10 cellular contexts compared by ENCODE assay signal in genomic region chr16:50251375-50252081, GRCh38. TPM values are rescaled to one million over a fixed set of nuclear protein-coding genes. Genes with fewer than 3 reads are reported as not detected.
DNase-seq lines count a peak whose midpoint lies in the region; ATAC-seq and TF ChIP-seq lines count a peak whose summit lies in the region.
"Had no signal": no experiment of that assay in that cellular context is flagged by ENCODE, and none has a peak within 500 bp of the region (broad histone marks: within the 10 kb centered on the region; RNA-seq: fewer than 3 reads in every experiment).

No MANE protein-coding gene starts in this region.

- WGBS in neuronal stem cell (ENCODE audit: extremely low coverage in 2 of 2, insufficient read length in 2 of 2, insufficient replicate concordance in 1 of 2), 2 donors = no CpG with 5 or more reads among the region's 15 CpGs

- H2BK120ac ChIP-seq in neuronal stem cell (ENCODE audit: low read depth, low read length) = no peak overlapping the region

- CTCF ChIA-PET in BJ (lab: Yijun Ruan, JAX) = interaction anchor here (1.1 to 1.7 kb wide), 5 partner anchors 8 to 226 kb away, joined by 3 to 4 read pairs (median 3); partner anchors contain the start of gene CNEP1R1

- H3K27ac ChIP-seq in neuronal stem cell (replicated peaks; ENCODE audit: low read length) = no peak overlapping the region
- H3K27ac ChIP-seq: WERI-Rb-1 had no signal

- H3K36me3 ChIP-seq in BJ (ENCODE audit: control insufficient read depth, insufficient read depth, low read length) = no peaks in the 10 kb centered on the region
- no peaks in the 10 kb centered on the region for H3K36me3 ChIP-seq in neuronal stem cell (replicated peaks in 1 of 2; ENCODE audit: control insufficient read depth in 2 of 2, insufficient read depth in 2 of 2, low read length in 2 of 2)
- H3K36me3 ChIP-seq: WERI-Rb-1 had no signal

- H3K4me3 ChIP-seq in BJ (ENCODE audit: low read depth, low read length) (no peak overlapping the region), cardiac fibroblast (replicated peaks in 1 of 2; ENCODE audit: low read depth in 2 of 2, low read length in 2 of 2) (no peak overlapping the region), neuronal stem cell (ENCODE audit: low read length in 2 of 2) (no peak overlapping the region)

- no peaks in the 10 kb centered on the region for H3K9me3 ChIP-seq in neuronal stem cell (replicated peaks in 1 of 2; ENCODE audit: control insufficient read depth in 2 of 2, insufficient read depth in 1 of 2, low read depth in 1 of 2, low read length in 2 of 2)

- no peak for ATAC-seq in HG02763 (IDR thresholded peaks at IDR 0.05; ENCODE audit: unreplicated experiment)
- no peak for ATAC-seq in HG02885 (IDR thresholded peaks at IDR 0.05; ENCODE audit: poor library complexity, unreplicated experiment)

- TF ChIP-seq CTCF in BJ (IDR thresholded peaks at IDR 0.05; ENCODE audit: insufficient read depth, low read depth, low read length) (no peak), cardiac fibroblast (IDR thresholded peaks at IDR 0.05; ENCODE audit: low read depth, low read length) (no peak)

- peak overlapping the region; percentile 75 for H3K23ac ChIP-seq in neuronal stem cell (ENCODE audit: low read depth, low read length, poor library complexity)

- POLR2A ChIA-PET in BJ (lab: Charles Lee) = interaction anchor here (0.6 to 0.7 kb wide), 2 partner anchors 20 to 82 kb away, joined by 3 to 4 read pairs; no protein-coding TSS in a partner anchor

- no peak overlapping the region for H4K8ac ChIP-seq in neuronal stem cell (ENCODE audit: low read depth, low read length)

- H3K27me3 ChIP-seq in BJ (ENCODE audit: control insufficient read depth, insufficient read depth, low read length) = peaks cover 4% of the 10 kb centered on the region; the same call in 1 of the 2 replicates
- peaks cover 0 to 18% (median 7%) of the 10 kb centered on the region in 3 experiments for H3K27me3 ChIP-seq in neuronal stem cell (ENCODE audit: control insufficient read depth in 3 of 3, insufficient read depth in 3 of 3, low read depth in 1 of 3, low read length in 3 of 3)

- H3K18ac ChIP-seq in neuronal stem cell (ENCODE audit: low read length) = peak overlapping the region; percentile 52

- H3K14ac ChIP-seq in neuronal stem cell (ENCODE audit: low read length) = no peak overlapping the region

- H3K9ac ChIP-seq in neuronal stem cell (ENCODE audit: low read depth, low read length, poor library complexity) = no peak overlapping the region

- H4K91ac ChIP-seq in neuronal stem cell (ENCODE audit: low read depth, low read length, poor library complexity) = no peak overlapping the region

- H3K4me2 ChIP-seq in neuronal stem cell (ENCODE audit: insufficient read depth, low read length, poor library complexity, severe bottlenecking) = no peak overlapping the region

- H3K79me1 ChIP-seq in neuronal stem cell (ENCODE audit: low read depth, low read length) = no peaks in the 10 kb centered on the region

- peaks cover 9 to 12% of the 10 kb centered on the region in 2 donors for H3K4me1 ChIP-seq in neuronal stem cell (ENCODE audit: control insufficient read depth in 2 of 2, insufficient read depth in 1 of 2, low read depth in 1 of 2, low read length in 2 of 2)

- no peak overlapping the region for H2BK5ac ChIP-seq in neuronal stem cell (ENCODE audit: low read length)

- no peak overlapping the region for H2AFZ ChIP-seq in neuronal stem cell (ENCODE audit: low read length)

- no peak overlapping the region for H2AK5ac ChIP-seq in neuronal stem cell (ENCODE audit: low read depth, low read length)

- no peak overlapping the region for H2BK12ac ChIP-seq in neuronal stem cell (ENCODE audit: low read length)

- no peak overlapping the region for H3K4ac ChIP-seq in neuronal stem cell (ENCODE audit: low read length)

- DNase-seq in BJ (ENCODE audit: low read depth) (peak; percentile 87), HS-5 (ENCODE audit: low read depth) (peak; percentile 38), cardiac fibroblast (ENCODE audit: low read depth in 2 of 2) (peak; percentile 82 to 90), neuronal stem cell (ENCODE audit: low spot score) (no peak), SIG-M5 (lab: John Stamatoyannopoulos, UW) (no peak), NCI-H2227 (lab: John Stamatoyannopoulos, UW; ENCODE audit: unreplicated experiment) (no peak)
- DNase-seq: NCI-H69, WERI-Rb-1 had no signal

- H2BK15ac ChIP-seq in neuronal stem cell (ENCODE audit: low read length) = no peak overlapping the region

RNA-seq across cellular contexts. Expression of gene ADCY7, which starts 14.8 kb away (rescaled TPM):
- 5.3 and 13.2 TPM in 2 replicates for polyA plus RNA-seq in BJ (2011; rRNA removed)
- 10.9 and 12.1 TPM in 2 replicates for polyA minus RNA-seq in BJ (2011; rRNA and poly(A)+ RNA removed)
- polyA plus RNA-seq in neuronal stem cell (2013, experiment 1 of 2) = 3.6 TPM
- 3.3 TPM for polyA plus RNA-seq in neuronal stem cell (2013, experiment 2 of 2)

Comparison
In these comparisons a context has a peak if more than half of its experiments do, and no peak if none do; other contexts are left out.
1. DNase-seq: peak in BJ (single experiment), HS-5 (single experiment) and cardiac fibroblast (2 of 2); none in neuronal stem cell (single experiment), SIG-M5 (single experiment) and NCI-H2227 (single experiment).